1 cellular context compared by ENCODE assay signal in the genomic region with DNA sequence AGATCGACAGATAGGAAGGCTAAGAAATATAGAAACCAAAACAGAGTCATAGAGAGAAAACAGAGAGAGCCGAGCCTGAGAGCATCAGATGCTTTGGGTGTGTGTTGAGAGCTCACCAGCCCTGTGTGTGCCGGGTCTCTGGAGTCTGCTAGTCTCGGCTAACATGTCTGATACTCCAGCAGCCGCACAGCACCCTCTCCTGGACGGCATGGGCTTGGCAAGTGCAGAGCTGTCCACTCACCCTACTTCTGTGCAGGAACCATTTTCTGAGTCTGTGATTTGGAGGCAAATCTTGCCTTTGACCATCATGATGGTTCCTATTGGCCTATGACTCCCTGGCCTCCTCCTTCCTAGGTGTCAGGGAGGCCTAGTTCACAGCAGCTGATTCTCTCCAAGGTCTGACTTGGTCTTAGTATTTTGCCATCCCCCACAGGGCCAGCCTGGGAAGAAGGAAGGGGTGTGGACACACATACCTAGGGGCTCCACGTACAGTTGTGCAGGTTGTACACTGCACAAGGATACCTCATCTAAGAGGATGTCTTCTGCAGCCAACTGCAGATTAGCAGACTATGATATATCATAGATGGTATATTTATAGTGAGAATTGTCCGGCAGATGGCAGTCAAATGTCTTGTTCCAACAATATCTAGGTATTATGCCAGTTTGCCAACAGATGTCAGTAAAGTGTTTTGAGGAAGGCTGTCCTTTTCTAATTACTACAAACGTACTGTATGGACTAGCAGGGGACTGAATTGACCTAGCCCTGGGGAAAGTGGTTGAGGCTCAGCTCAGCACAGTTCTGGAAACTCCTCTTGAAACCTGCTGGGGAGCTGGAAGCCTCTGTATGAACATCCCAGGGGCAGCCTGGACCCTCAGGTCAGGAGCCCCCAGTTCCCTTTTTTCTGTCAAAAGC.
A peak's percentile ranks its signal among the peaks of the same experiment; 100 is the strongest.
TF ChIP-seq lines count a peak whose summit lies in the region.

No MANE protein-coding gene starts in this region.

TF ChIP-seq in HepG2, 621 proteins besides CTCF, POLR2A, EP300 and RAD21 (continued from another document and continues in another):
- TF ChIP-seq ATF3 (CRISPR knock-in tag; IDR thresholded peaks at IDR 0.05) (no peak), PCBP2 (optimal IDR thresholded peaks at IDR 0.05; ENCODE audit: low read depth, low read length, poor library complexity, severe bottlenecking) (no peak), HNRNPL (IDR thresholded peaks at IDR 0.05; ENCODE audit: low read depth, low read length) (no peak), ZNF879 (CRISPR knock-in tag; IDR thresholded peaks at IDR 0.05) (no peak), KAT8 (CRISPR knock-in tag; IDR thresholded peaks at IDR 0.05) (peak; percentile 77; the same call in 1 of the 2 replicates), GATAD2A (CRISPR knock-in tag; IDR thresholded peaks at IDR 0.05) (no peak), TEAD3 (CRISPR knock-in tag; optimal IDR thresholded peaks at IDR 0.05; ENCODE audit: borderline replicate concordance) (peak; percentile 94), YY1 (IDR thresholded peaks at IDR 0.05; ENCODE audit: insufficient read depth, insufficient replicate concordance, low read depth, low read length) (peak; percentile 74), ZNF549 (CRISPR knock-in tag; IDR thresholded peaks at IDR 0.05) (no peak), SIX1 (CRISPR knock-in tag; IDR thresholded peaks at IDR 0.05; ENCODE audit: borderline replicate concordance) (0 out of 2 replicates have a peak, but pooled peaks have one; percentile 5), SNRNP70 (IDR thresholded peaks at IDR 0.05; ENCODE audit: low read depth, low read length) (no peak), ZNF431 (CRISPR knock-in tag; IDR thresholded peaks at IDR 0.05; ENCODE audit: borderline replicate concordance, low read depth) (no peak; the same call in 1 of the 2 replicates), ATF7-NPFF (CRISPR knock-in tag; IDR thresholded peaks at IDR 0.05; ENCODE audit: low read depth) (no peak), TSC22D2 (CRISPR knock-in tag; IDR thresholded peaks at IDR 0.05; ENCODE audit: borderline replicate concordance) (no peak), HDAC6 (IDR thresholded peaks at IDR 0.05; ENCODE audit: low read depth, low read length) (no peak), ZNF30 (CRISPR knock-in tag; IDR thresholded peaks at IDR 0.05) (no peak), ZNF792 (CRISPR knock-in tag; IDR thresholded peaks at IDR 0.05) (0 out of 2 replicates have a peak, but pooled peaks have one; percentile 27), TBP (CRISPR knock-in tag; IDR thresholded peaks at IDR 0.05) (no peak), MBNL3 (CRISPR knock-in tag; conservative IDR thresholded peaks at IDR 0.05) (no peak), ARID2 (CRISPR knock-in tag; IDR thresholded peaks at IDR 0.05; ENCODE audit: borderline replicate concordance) (0 out of 2 replicates have a peak, but pooled peaks have one; percentile 47), ZFP91 (CRISPR knock-in tag; IDR thresholded peaks at IDR 0.05; ENCODE audit: borderline replicate concordance) (peak; percentile 0; the same call in 1 of the 2 replicates), ZNF687 (CRISPR knock-in tag; IDR thresholded peaks at IDR 0.05) (peak; percentile 34; the same call in 1 of the 2 replicates), RXRA (CRISPR knock-in tag; IDR thresholded peaks at IDR 0.05) (peak; percentile 30; the same call in 1 of the 2 replicates), ZNF550 (CRISPR knock-in tag; IDR thresholded peaks at IDR 0.05; ENCODE audit: borderline replicate concordance) (no peak), MED8 (CRISPR knock-in tag; IDR thresholded peaks at IDR 0.05; ENCODE audit: insufficient replicate concordance) (no peak), ZNF547 (CRISPR knock-in tag; IDR thresholded peaks at IDR 0.05) (peak; percentile 75), ZNF274 (CRISPR knock-in tag; IDR thresholded peaks at IDR 0.05) (no peak), SNAPC2 (CRISPR knock-in tag; IDR thresholded peaks at IDR 0.05) (no peak), STAT5B (CRISPR knock-in tag; IDR thresholded peaks at IDR 0.05) (no peak), ZBTB20 (CRISPR knock-in tag; IDR thresholded peaks at IDR 0.05; ENCODE audit: borderline replicate concordance, low read depth) (peak; percentile 47; the same call in 1 of the 2 replicates), HMGXB3 (CRISPR knock-in tag; IDR thresholded peaks at IDR 0.05; ENCODE audit: borderline replicate concordance) (peak; percentile 62; the same call in 1 of the 2 replicates), ZNF616 (CRISPR knock-in tag; IDR thresholded peaks at IDR 0.05; ENCODE audit: low read depth) (no peak), MAFG (CRISPR knock-in tag; IDR thresholded peaks at IDR 0.05) (no peak), NCOR1 (IDR thresholded peaks at IDR 0.05; ENCODE audit: borderline replicate concordance, low read length) (no peak)
- TF ChIP-seq, protein P1, sequence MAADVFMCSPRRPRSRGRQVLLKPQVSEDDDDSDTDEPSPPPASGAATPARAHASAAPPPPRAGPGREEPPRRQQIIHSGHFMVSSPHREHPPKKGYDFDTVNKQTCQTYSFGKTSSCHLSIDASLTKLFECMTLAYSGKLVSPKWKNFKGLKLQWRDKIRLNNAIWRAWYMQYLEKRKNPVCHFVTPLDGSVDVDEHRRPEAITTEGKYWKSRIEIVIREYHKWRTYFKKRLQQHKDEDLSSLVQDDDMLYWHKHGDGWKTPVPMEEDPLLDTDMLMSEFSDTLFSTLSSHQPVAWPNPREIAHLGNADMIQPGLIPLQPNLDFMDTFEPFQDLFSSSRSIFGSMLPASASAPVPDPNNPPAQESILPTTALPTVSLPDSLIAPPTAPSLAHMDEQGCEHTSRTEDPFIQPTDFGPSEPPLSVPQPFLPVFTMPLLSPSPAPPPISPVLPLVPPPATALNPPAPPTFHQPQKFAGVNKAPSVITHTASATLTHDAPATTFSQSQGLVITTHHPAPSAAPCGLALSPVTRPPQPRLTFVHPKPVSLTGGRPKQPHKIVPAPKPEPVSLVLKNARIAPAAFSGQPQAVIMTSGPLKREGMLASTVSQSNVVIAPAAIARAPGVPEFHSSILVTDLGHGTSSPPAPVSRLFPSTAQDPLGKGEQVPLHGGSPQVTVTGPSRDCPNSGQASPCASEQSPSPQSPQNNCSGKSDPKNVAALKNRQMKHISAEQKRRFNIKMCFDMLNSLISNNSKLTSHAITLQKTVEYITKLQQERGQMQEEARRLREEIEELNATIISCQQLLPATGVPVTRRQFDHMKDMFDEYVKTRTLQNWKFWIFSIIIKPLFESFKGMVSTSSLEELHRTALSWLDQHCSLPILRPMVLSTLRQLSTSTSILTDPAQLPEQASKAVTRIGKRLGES (CRISPR knock-in tag; IDR thresholded peaks at IDR 0.05; ENCODE audit: borderline replicate concordance) = no peak
- TF ChIP-seq, protein P2, sequence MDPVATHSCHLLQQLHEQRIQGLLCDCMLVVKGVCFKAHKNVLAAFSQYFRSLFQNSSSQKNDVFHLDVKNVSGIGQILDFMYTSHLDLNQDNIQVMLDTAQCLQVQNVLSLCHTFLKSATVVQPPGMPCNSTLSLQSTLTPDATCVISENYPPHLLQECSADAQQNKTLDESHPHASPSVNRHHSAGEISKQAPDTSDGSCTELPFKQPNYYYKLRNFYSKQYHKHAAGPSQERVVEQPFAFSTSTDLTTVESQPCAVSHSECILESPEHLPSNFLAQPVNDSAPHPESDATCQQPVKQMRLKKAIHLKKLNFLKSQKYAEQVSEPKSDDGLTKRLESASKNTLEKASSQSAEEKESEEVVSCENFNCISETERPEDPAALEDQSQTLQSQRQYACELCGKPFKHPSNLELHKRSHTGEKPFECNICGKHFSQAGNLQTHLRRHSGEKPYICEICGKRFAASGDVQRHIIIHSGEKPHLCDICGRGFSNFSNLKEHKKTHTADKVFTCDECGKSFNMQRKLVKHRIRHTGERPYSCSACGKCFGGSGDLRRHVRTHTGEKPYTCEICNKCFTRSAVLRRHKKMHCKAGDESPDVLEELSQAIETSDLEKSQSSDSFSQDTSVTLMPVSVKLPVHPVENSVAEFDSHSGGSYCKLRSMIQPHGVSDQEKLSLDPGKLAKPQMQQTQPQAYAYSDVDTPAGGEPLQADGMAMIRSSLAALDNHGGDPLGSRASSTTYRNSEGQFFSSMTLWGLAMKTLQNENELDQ (CRISPR knock-in tag; IDR thresholded peaks at IDR 0.05; ENCODE audit: borderline replicate concordance) = no peak
